Comparison of ENCODE assay signal across 17 cellular contexts in genomic region chr7:17307558-17307957, GRCh38. TPM values are rescaled to one million over a fixed set of nuclear protein-coding genes. Genes with fewer than 3 reads are reported as not detected.
A peak's percentile ranks its signal among the peaks of the same experiment; 100 is the strongest.
DNase-seq lines count a peak whose midpoint lies in the region; ATAC-seq and TF ChIP-seq lines count a peak whose summit lies in the region.
"Had no signal": no experiment of that assay in that cellular context is flagged by ENCODE, and none has a peak within 500 bp of the region (broad histone marks: within the 10 kb centered on the region; RNA-seq: fewer than 3 reads in every experiment).

No MANE protein-coding gene starts in this region.

- peaks cover 2% of the 10 kb centered on the region for H3K79me2 ChIP-seq in parathyroid adenoma

- no peak overlapping the region for H3K4me3 Mint-ChIP-seq in activated CD4-positive, alpha-beta T cell treated with anti-CD3 and anti-CD28 coated beads for 36 hours
- H3K4me3 Mint-ChIP-seq: activated T-helper 1 cell treated with anti-CD3 and anti-CD28 coated beads, Interleukin-12 subunit alpha, Interleukin-12 subunit beta, Interleukin-2, Interleukin-4 antibody, amounts not matched to agents 30 ng/mL and 10 ng/mL and 1 ng/mL, durations not matched to agents 14 hours and 24 hours and 36 hours; brain; T-helper 2 cell treated with Interferon-gamma antibody and Interleukin-4, amounts not matched to agents 5 μg/mL and 100 μg/mL, for 36 hours had no signal

- no peaks in the 10 kb centered on the region for H3K27me3 ChIP-seq in parathyroid adenoma (ENCODE audit: control insufficient read depth, insufficient read depth, low read length)
- H3K27me3 ChIP-seq in aorta (ENCODE audit: control insufficient read depth in 1 of 2, insufficient read depth in 2 of 2, low read length in 1 of 2): no peaks in the 10 kb centered on the region

- 65 to 69% methylated on average over 5 of the region's 5 CpGs for WGBS in aorta, 2 donors

- H3K9ac ChIP-seq in parathyroid adenoma: no peak overlapping the region
- H3K9ac ChIP-seq: KMS-11 had no signal

- no peak overlapping the region for H2AFZ ChIP-seq in parathyroid adenoma

- CTCF ChIA-PET in activated CD4-positive, alpha-beta T cell treated with anti-CD3 and anti-CD28 coated beads for 36 hours (lab: Charles Lee): interaction anchor here (0.7 to 2.0 kb wide), 3 partner anchors 33 to 324 kb away, joined by 3 to 7 read pairs (median 3); no protein-coding TSS in a partner anchor

- H3K9me3 ChIP-seq in parathyroid adenoma (ENCODE audit: control insufficient read depth, low read length): no peaks in the 10 kb centered on the region
- no peaks in the 10 kb centered on the region for H3K9me3 ChIP-seq in aorta (ENCODE audit: control insufficient read depth, low read length)
- H3K9me3 ChIP-seq: psoas muscle had no signal

- POLR2A ChIA-PET in activated CD4-positive, alpha-beta T cell treated with anti-CD3 and anti-CD28 coated beads for 36 hours (lab: Charles Lee): no interaction called here

- H3K27ac ChIP-seq in parathyroid adenoma (peak overlapping the region; percentile 3), aorta (ENCODE audit: low read depth in 1 of 2, low read length in 2 of 2) (no peak overlapping the region)
- H3K27ac ChIP-seq: KMS-11, psoas muscle had no signal

- H3K27me3 Mint-ChIP-seq in activated CD4-positive, alpha-beta T cell treated with anti-CD3 and anti-CD28 coated beads for 36 hours: no peaks in the 10 kb centered on the region
- H3K27me3 Mint-ChIP-seq: brain had no signal

- no peak for TF ChIP-seq CTCF in foreskin fibroblast (IDR thresholded peaks at IDR 0.05; ENCODE audit: low read depth, low read length)
- no peak for TF ChIP-seq CTCF in parathyroid adenoma (IDR thresholded peaks at IDR 0.05)

- H3K4me2 ChIP-seq in parathyroid adenoma (ENCODE audit: low read length): no peak overlapping the region
- H3K4me2 ChIP-seq: KMS-11 had no signal

- no peak for DNase-seq in activated CD4-positive, alpha-beta T cell treated with anti-CD3 and anti-CD28 coated beads for 36 hours
- no peak for DNase-seq in activated CD4-positive, alpha-beta T cell treated with anti-CD3 and anti-CD28 coated beads, Interleukin-2, amount 50 U/mL, for 4 hours
- peak in 1 of 2 donors; percentile 61 for DNase-seq in foreskin fibroblast
- DNase-seq in aorta: no peak
- no peak for DNase-seq in pons (ENCODE audit: low spot score)
- DNase-seq in SHP77 (lab: John Stamatoyannopoulos, UW): no peak
- DNase-seq in NCI-H748 (lab: John Stamatoyannopoulos, UW; ENCODE audit: unreplicated experiment): no peak
- DNase-seq: NCI-H146; NCI-H526 treated with DMSO at 0.1 percent for 48 hours; psoas muscle; stimulated activated CD4-positive, alpha-beta T cell treated with anti-CD3 and anti-CD28 coated beads, Interleukin-4, amount 100 ng/mL, for 4 hours; stimulated activated naive CD4-positive, alpha-beta T cell treated with Interleukin-2 at 50 U/mL for 16 hours had no signal

- intact Hi-C loops in activated CD4-positive, alpha-beta T cell treated with anti-CD3 and anti-CD28 coated beads for 36 hours (cut with DNase I, micrococcal nuclease): loop anchor here in 1 of 2 experiments (5.0 kb wide), 1 partner anchor 285 kb away; no protein-coding TSS in a partner anchor
- intact Hi-C loops in aorta (cut with DNase I): loop anchor here (10.0 kb wide), 1 partner anchor 323 kb away; no protein-coding TSS in a partner anchor

- H3K4me1 ChIP-seq in parathyroid adenoma (no peaks in the 10 kb centered on the region), aorta (ENCODE audit: control insufficient read depth in 1 of 2, insufficient read depth in 2 of 2, low read length in 2 of 2) (peaks cover 11 to 22% of the 10 kb centered on the region in 2 donors)
- H3K4me1 ChIP-seq: psoas muscle had no signal

- peak; percentile 13 for ATAC-seq in activated CD4-positive, alpha-beta T cell treated with anti-CD3 and anti-CD28 coated beads for 36 hours
- peak; percentile 39 for ATAC-seq in aorta (ENCODE audit: low FRiP score)
- ATAC-seq: psoas muscle had no signal

- H3K4me3 ChIP-seq in foreskin fibroblast (ENCODE audit: low read depth in 1 of 2, low read length in 2 of 2): peak overlapping the region; percentile 11 to 33
- H3K4me3 ChIP-seq in parathyroid adenoma (ENCODE audit: low read depth, low read length): no peak overlapping the region
- peak overlapping the region in 1 of 2 donors; percentile 26 for H3K4me3 ChIP-seq in aorta (ENCODE audit: low read length in 2 of 2)
- H3K4me3 ChIP-seq: psoas muscle had no signal

- no peak overlapping the region for H3K27ac Mint-ChIP-seq in activated CD4-positive, alpha-beta T cell treated with anti-CD3 and anti-CD28 coated beads for 36 hours
- H3K27ac Mint-ChIP-seq: activated T-helper 1 cell treated with anti-CD3 and anti-CD28 coated beads, Interleukin-12 subunit alpha, Interleukin-12 subunit beta, Interleukin-2, Interleukin-4 antibody, amounts not matched to agents 30 ng/mL and 10 ng/mL and 1 ng/mL, durations not matched to agents 14 hours and 24 hours and 36 hours; brain; T-helper 2 cell treated with Interferon-gamma antibody and Interleukin-4, amounts not matched to agents 5 μg/mL and 100 μg/mL, for 36 hours had no signal

- peaks cover 29% of the 10 kb centered on the region for H3K4me1 Mint-ChIP-seq in activated CD4-positive, alpha-beta T cell treated with anti-CD3 and anti-CD28 coated beads for 36 hours

- H3K36me3 ChIP-seq in parathyroid adenoma (ENCODE audit: control insufficient read depth, insufficient read depth, low read length): no peaks in the 10 kb centered on the region
- H3K36me3 ChIP-seq in aorta (ENCODE audit: control insufficient read depth in 1 of 2, insufficient read depth in 2 of 2, low read length in 1 of 2): peaks cover 0 to 2% of the 10 kb centered on the region in 2 donors

- H3K36me3 Mint-ChIP-seq in activated CD4-positive, alpha-beta T cell treated with anti-CD3 and anti-CD28 coated beads for 36 hours (ENCODE audit: low read depth): peaks cover 15% of the 10 kb centered on the region
- H3K36me3 Mint-ChIP-seq: brain had no signal

- no peaks in the 10 kb centered on the region for H3K9me3 Mint-ChIP-seq in activated CD4-positive, alpha-beta T cell treated with anti-CD3 and anti-CD28 coated beads for 36 hours (ENCODE audit: low read depth)
- H3K9me3 Mint-ChIP-seq: activated T-helper 1 cell treated with anti-CD3 and anti-CD28 coated beads, Interleukin-12 subunit alpha, Interleukin-12 subunit beta, Interleukin-2, Interleukin-4 antibody, amounts not matched to agents 30 ng/mL and 10 ng/mL and 1 ng/mL, durations not matched to agents 14 hours and 24 hours and 36 hours; brain; T-helper 2 cell treated with Interferon-gamma antibody and Interleukin-4, amounts not matched to agents 5 μg/mL and 100 μg/mL, for 36 hours had no signal

RNA-seq across cellular contexts. Expression of gene AHR, which starts 9.1 kb away (rescaled TPM):
- total RNA-seq in activated CD4-positive, alpha-beta T cell treated with anti-CD3 and anti-CD28 coated beads for 36 hours: 10 to 100 TPM; 36.7 to 42.3 TPM
- 100 to 1,000 TPM in 1 of 2 donors, 10 to 100 TPM in 1; 65.8 to 117 TPM for total RNA-seq in aorta
- polyA plus RNA-seq in aorta: 10 to 100 TPM; 16.9 to 36.2 TPM
